1 cellular context compared by ENCODE assay signal in genomic region chr16:30768583-30769181, GRCh38.
TF ChIP-seq lines count a peak whose summit lies in the region.

No MANE protein-coding gene starts in this region.

TF ChIP-seq in endothelial cell of umbilical vein, 7 proteins besides CTCF, POLR2A, EP300 and RAD21:
- TF ChIP-seq EZH2 (IDR thresholded peaks at IDR 0.05; ENCODE audit: borderline replicate concordance, low read depth, low read length, severe bottlenecking) (no peak), MYC (IDR thresholded peaks at IDR 0.05; ENCODE audit: low read depth, low read length) (no peak), MAX (IDR thresholded peaks at IDR 0.05; ENCODE audit: insufficient read depth, insufficient read length) (no peak), JUN (IDR thresholded peaks at IDR 0.05; ENCODE audit: borderline replicate concordance, insufficient read depth, insufficient read length, low read depth) (no peak), GATA2 (IDR thresholded peaks at IDR 0.05; ENCODE audit: insufficient read depth, insufficient read length, low read depth, low read length) (no peak), POLR2AphosphoS5 (IDR thresholded peaks at IDR 0.05; ENCODE audit: insufficient read depth, low read depth, low read length) (no peak), FOS (IDR thresholded peaks at IDR 0.05; ENCODE audit: borderline replicate concordance, insufficient read depth, low read length) (no peak)
